In genomic region chr12:57591567-57592325, GRCh38 we compare ENCODE assay signal across 1 cellular context.
TF ChIP-seq lines count a peak whose summit lies in the region.

No MANE protein-coding gene starts in this region.

TF ChIP-seq in HCT116, 20 proteins besides CTCF, POLR2A, EP300 and RAD21 (continued from another document):
- TF ChIP-seq ZBTB33 (IDR thresholded peaks at IDR 0.05; ENCODE audit: extremely low read depth, insufficient replicate concordance, low read length) (no peak), ZFX (IDR thresholded peaks at IDR 0.05) (no peak), SIN3A (IDR thresholded peaks at IDR 0.05; ENCODE audit: low read depth) (no peak), REST (IDR thresholded peaks at IDR 0.05; ENCODE audit: low read depth) (no peak), SP1 (IDR thresholded peaks at IDR 0.05; ENCODE audit: low read depth) (no peak), YY1 (IDR thresholded peaks at IDR 0.05; ENCODE audit: extremely low read depth, insufficient replicate concordance, low read depth, low read length) (no peak), CEBPB (IDR thresholded peaks at IDR 0.05; ENCODE audit: low read depth) (no peak), ELF1 (IDR thresholded peaks at IDR 0.05; ENCODE audit: borderline replicate concordance, low read depth) (no peak), SRF (IDR thresholded peaks at IDR 0.05; ENCODE audit: low read depth) (no peak), POLR2AphosphoS5 (IDR thresholded peaks at IDR 0.05; ENCODE audit: low read depth, low read length) (no peak)
